19 cellular contexts compared by ENCODE assay signal in the genomic region with DNA sequence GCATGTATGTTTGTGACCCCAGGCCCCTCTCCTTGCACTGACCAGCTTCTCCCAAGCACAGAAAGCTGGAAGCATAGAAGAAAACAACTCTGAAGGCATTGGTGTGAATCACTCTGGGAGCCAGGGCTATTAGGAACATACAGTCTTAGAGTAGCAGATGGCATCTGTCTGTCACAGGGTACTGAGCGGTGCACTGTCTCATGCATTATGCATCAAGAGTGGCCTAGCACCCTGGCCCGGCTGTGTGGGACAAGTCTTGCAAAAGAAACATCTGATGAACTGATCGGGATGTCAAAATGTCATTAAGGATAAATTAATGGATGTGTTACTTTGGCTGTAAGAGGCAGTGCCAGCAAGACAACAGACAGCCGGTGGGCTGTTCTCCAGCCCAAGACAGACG.
"Had no signal": no experiment of that assay in that cellular context is flagged by ENCODE, and none has a peak within 500 bp of the region (broad histone marks: within the 10 kb centered on the region; RNA-seq: fewer than 3 reads in every experiment).

No MANE protein-coding gene starts in this region.

- ATAC-seq: activated CD4-positive, CD25-positive, alpha-beta regulatory T cell treated with anti-CD3 and anti-CD28 coated beads, Interleukin-2, amount 50 U/mL, for 24 hours; activated naive CD8-positive, alpha-beta T cell treated with anti-CD3 and anti-CD28 coated beads, Interleukin-2, amount 50 U/mL, for 24 hours; gastroesophageal sphincter; heart left ventricle had no signal

- H3K9me3 Mint-ChIP-seq: activated CD4-positive, alpha-beta T cell treated with anti-CD3 and anti-CD28 coated beads, Interleukin-2, amount 10 ng/mL, durations not matched to agents 24 days and 14 days; activated naive CD8-positive, alpha-beta T cell treated with anti-CD3 and anti-CD28 coated beads, Interleukin-2, amount 50 U/mL, for 24 hours; nephron had no signal

- H3K4me3 ChIP-seq: coronary artery, esophagus squamous epithelium, gastroesophageal sphincter, heart left ventricle, tibial artery had no signal

- H3K27ac ChIP-seq: coronary artery, esophagus squamous epithelium, gastroesophageal sphincter, heart left ventricle, parathyroid adenoma, tibial artery had no signal

- H3K9me3 ChIP-seq: esophagus squamous epithelium, gastroesophageal sphincter, heart left ventricle, tibial artery had no signal

- H3K4me1 ChIP-seq: esophagus squamous epithelium, gastroesophageal sphincter, heart left ventricle, tibial artery had no signal

- H3K27ac Mint-ChIP-seq: activated CD4-positive, alpha-beta memory T cell treated with anti-CD3 and anti-CD28 coated beads, Interleukin-2, amount 10 ng/mL, durations not matched to agents 7 days and 5 days; activated CD4-positive, alpha-beta T cell treated with anti-CD3 and anti-CD28 coated beads, Interleukin-2, amount 10 ng/mL, durations not matched to agents 24 days and 14 days; activated naive CD8-positive, alpha-beta T cell treated with anti-CD3 and anti-CD28 coated beads, Interleukin-2, amount 50 U/mL, for 24 hours; activated T-helper 1 cell treated with anti-CD3 and anti-CD28 coated beads, Interleukin-12 subunit alpha, Interleukin-12 subunit beta, Interleukin-2, Interleukin-4 antibody, amounts not matched to agents 30 ng/mL and 10 ng/mL and 1 ng/mL, durations not matched to agents 14 hours and 24 hours and 36 hours; nephron; stimulated activated naive CD8-positive, alpha-beta T cell treated with anti-CD3 and anti-CD28 coated beads, Interleukin-15, Interleukin-2, amounts not matched to agents 100 ng/mL and 50 ng/mL, for 24 hours had no signal

- DNase-seq: activated CD4-positive, alpha-beta memory T cell treated with anti-CD3 and anti-CD28 coated beads, Interleukin-2, amount 10 ng/mL, durations not matched to agents 7 days and 5 days; activated CD4-positive, alpha-beta T cell treated with anti-CD3 and anti-CD28 coated beads, Interleukin-2, amount 10 ng/mL, durations not matched to agents 24 days and 14 days; activated gamma-delta T cell; activated naive CD4-positive, alpha-beta T cell treated with anti-CD3 and anti-CD28 coated beads, Interleukin-2, amount 50 U/mL, for 16 hours; activated naive CD8-positive, alpha-beta T cell treated with anti-CD3 and anti-CD28 coated beads, Interleukin-2, amount 50 U/mL, for 24 hours; cerebellar nuclear complex; esophagus squamous epithelium; heart left ventricle; mesenchymal stem cell; nucleus accumbens; stimulated activated CD4-positive, alpha-beta T cell treated with anti-CD3 and anti-CD28 coated beads, Interleukin-12 subunit alpha, Interleukin-12 subunit beta, amount 100 ng/mL, for 4 hours; tibial artery had no signal

- H3K4me3 Mint-ChIP-seq: activated CD4-positive, alpha-beta memory T cell treated with anti-CD3 and anti-CD28 coated beads, Interleukin-2, amount 10 ng/mL, durations not matched to agents 7 days and 5 days; activated CD4-positive, alpha-beta T cell treated with anti-CD3 and anti-CD28 coated beads, Interleukin-2, amount 10 ng/mL, durations not matched to agents 24 days and 14 days; activated naive CD8-positive, alpha-beta T cell treated with anti-CD3 and anti-CD28 coated beads, Interleukin-2, amount 50 U/mL, for 24 hours; activated T-helper 1 cell treated with anti-CD3 and anti-CD28 coated beads, Interleukin-12 subunit alpha, Interleukin-12 subunit beta, Interleukin-2, Interleukin-4 antibody, amounts not matched to agents 30 ng/mL and 10 ng/mL and 1 ng/mL, durations not matched to agents 14 hours and 24 hours and 36 hours; nephron; stimulated activated naive CD8-positive, alpha-beta T cell treated with anti-CD3 and anti-CD28 coated beads, Interleukin-15, Interleukin-2, amounts not matched to agents 100 ng/mL and 50 ng/mL, for 24 hours had no signal

- H3K4me1 Mint-ChIP-seq: activated CD4-positive, alpha-beta memory T cell treated with anti-CD3 and anti-CD28 coated beads, Interleukin-2, amount 10 ng/mL, durations not matched to agents 7 days and 5 days; activated CD4-positive, alpha-beta T cell treated with anti-CD3 and anti-CD28 coated beads, Interleukin-2, amount 10 ng/mL, durations not matched to agents 24 days and 14 days; activated naive CD8-positive, alpha-beta T cell treated with anti-CD3 and anti-CD28 coated beads, Interleukin-2, amount 50 U/mL, for 24 hours; nephron had no signal

- H3K27me3 Mint-ChIP-seq: activated CD4-positive, alpha-beta memory T cell treated with anti-CD3 and anti-CD28 coated beads, Interleukin-2, amount 10 ng/mL, durations not matched to agents 7 days and 5 days; activated CD4-positive, alpha-beta T cell treated with anti-CD3 and anti-CD28 coated beads, Interleukin-2, amount 10 ng/mL, durations not matched to agents 24 days and 14 days; activated naive CD8-positive, alpha-beta T cell treated with anti-CD3 and anti-CD28 coated beads, Interleukin-2, amount 50 U/mL, for 24 hours; stimulated activated naive CD8-positive, alpha-beta T cell treated with anti-CD3 and anti-CD28 coated beads, Interleukin-15, Interleukin-2, amounts not matched to agents 100 ng/mL and 50 ng/mL, for 24 hours had no signal

- H3K36me3 ChIP-seq: esophagus squamous epithelium, gastroesophageal sphincter, heart left ventricle, tibial artery had no signal

- H3K27me3 ChIP-seq: tibial artery had no signal
